Comparison of ENCODE assay signal across 9 cellular contexts in the genomic region with DNA sequence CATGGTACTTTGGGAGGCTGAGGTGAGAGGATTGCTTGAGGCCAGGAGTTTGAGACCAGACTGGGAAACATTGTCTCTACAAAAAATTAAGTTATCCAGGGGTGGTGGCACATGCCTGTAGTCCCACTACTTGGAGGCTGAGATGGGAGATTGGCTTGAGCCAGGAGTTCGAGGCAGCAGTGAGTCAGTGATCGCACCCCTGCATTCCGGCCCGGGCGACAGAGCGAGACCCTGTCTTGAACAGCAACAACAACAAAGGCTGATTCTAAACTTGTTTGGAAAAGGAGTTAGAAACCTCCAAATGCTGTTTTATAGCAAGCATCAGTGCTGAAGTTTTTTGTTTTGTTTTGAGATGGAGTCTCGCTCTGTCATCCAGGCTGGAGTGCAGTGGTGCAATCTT. TPM values are rescaled to one million over a fixed set of nuclear protein-coding genes. Genes with fewer than 3 reads are reported as not detected.
"Had no signal": no experiment of that assay in that cellular context is flagged by ENCODE, and none has a peak within 500 bp of the region (broad histone marks: within the 10 kb centered on the region; RNA-seq: fewer than 3 reads in every experiment).

No MANE protein-coding gene starts in this region.

- H3K27ac ChIP-seq: GM23248 had no signal

- DNase-seq: GM23248, GOT3, H7, HCEC 1CT, KBM-7 had no signal

- H3K36me3 Mint-ChIP-seq: IgD-negative memory B cell had no signal

- H3K27me3 Mint-ChIP-seq: IgD-negative memory B cell had no signal

- H3K9ac ChIP-seq: GM23248 had no signal

- H3K4me3 Mint-ChIP-seq: IgD-negative memory B cell had no signal

- H3K27ac Mint-ChIP-seq: IgD-negative memory B cell had no signal

- H3K4me3 ChIP-seq: GM23248 had no signal

- H2AFZ ChIP-seq: GM23248 had no signal

RNA-seq across cellular contexts. Expression of gene LYPD8, which starts 14.7 kb away (rescaled TPM):
- total RNA-seq: GM23248, H7, HepG2 had no signal
- polyA plus RNA-seq: GM23248, HepG2, IgD-negative memory B cell had no signal

RNA-seq across cellular contexts. Expression of gene OR14I1, which starts 38.3 kb away (rescaled TPM):
- total RNA-seq: GM23248, H4, H7, HepG2, HT1080 had no signal
- polyA plus RNA-seq: GM23248, HepG2, IgD-negative memory B cell had no signal
